ENCODE assay signal across 24 cellular contexts in the genomic region with DNA sequence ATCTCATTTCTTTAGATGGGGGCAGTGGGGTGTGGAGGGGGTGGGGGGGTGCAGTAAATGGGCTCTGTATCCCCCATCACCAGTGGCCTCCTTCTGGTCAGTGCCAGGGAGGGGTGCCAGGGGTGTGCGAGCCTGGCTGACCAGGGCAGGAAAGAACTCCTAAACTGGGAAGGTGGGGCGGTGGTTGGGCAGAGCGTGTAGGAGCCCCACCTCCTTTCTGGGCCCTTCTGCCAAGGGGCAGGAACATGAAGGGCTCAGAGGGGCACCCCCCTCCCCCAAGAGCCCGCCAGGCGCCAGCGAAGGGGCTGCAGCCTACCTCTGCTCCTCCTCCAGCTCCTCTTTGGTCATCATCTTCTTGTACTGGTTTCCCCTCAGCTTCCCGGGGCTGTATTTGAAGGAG. TPM values are rescaled to one million over a fixed set of nuclear protein-coding genes. Genes with fewer than 3 reads are reported as not detected.
DNase-seq lines count a peak whose midpoint lies in the region; ATAC-seq and TF ChIP-seq lines count a peak whose summit lies in the region.
"Had no signal": no experiment of that assay in that cellular context is flagged by ENCODE, and none has a peak within 500 bp of the region (broad histone marks: within the 10 kb centered on the region; RNA-seq: fewer than 3 reads in every experiment).

No MANE protein-coding gene starts in this region.

- H3K4me1 ChIP-seq in heart left ventricle, result peaks cover 23 to 93% (median 84%) of the 10 kb centered on the region in 12 donors
- H3K4me1 ChIP-seq in esophagus squamous epithelium, result peaks cover 26 to 90% (median 40%) of the 10 kb centered on the region in 3 donors
- peaks cover 91% of the 10 kb centered on the region for H3K4me1 ChIP-seq in muscle layer of colon (ENCODE audit: insufficient read depth, low read length)
- H3K4me1 ChIP-seq in transverse colon, result peaks cover 24 to 76% (median 51%) of the 10 kb centered on the region in 4 donors

- in situ Hi-C loops in transverse colon (cut with MboI; ENCODE audit: low pct_ligation_motif_present in 1 of 4, low pct_unique_long_range_greater_than_20kb in 1 of 4, low sequenced_read_pairs in 3 of 4), result no loop called here

- ATAC-seq in heart left ventricle (no peak), left ventricle myocardium superior (no peak), HG03097 (IDR thresholded peaks at IDR 0.05; ENCODE audit: low FRiP score, unreplicated experiment) (no peak), HG02938 (IDR thresholded peaks at IDR 0.05; ENCODE audit: unreplicated experiment) (no peak), GM18909 (IDR thresholded peaks at IDR 0.05; ENCODE audit: poor library complexity, unreplicated experiment) (no peak)

- H3K36me3 ChIP-seq in heart left ventricle (peaks cover 0 to 51% (median 35%) of the 10 kb centered on the region in 9 donors), esophagus squamous epithelium (peaks cover 0 to 38% (median 0%) of the 10 kb centered on the region in 3 donors), muscle layer of colon (ENCODE audit: insufficient read depth, low read length) (peaks cover 18% of the 10 kb centered on the region), transverse colon (no peaks in the 10 kb centered on the region)
- H3K36me3 ChIP-seq: Peyer's patch had no signal

- no peak overlapping the region for H3K9ac ChIP-seq in muscle layer of colon (ENCODE audit: low read length)

- DNase-seq in heart left ventricle (peak in 1 of 5 donors; percentile 33), left ventricle myocardium superior (no peak), esophagus squamous epithelium (lab: John Stamatoyannopoulos, UW) (no peak), transverse colon (no peak)
- DNase-seq: AML-193, GDM1, H9, HFFc6, KBM-7, MM.1S, NCI-H1048, NCI-H1436 treated with DMSO at 0.1 percent for 48 hours, NCI-H1930, NCI-H82, Peyer's patch had no signal

- TF ChIP-seq CTCF in heart left ventricle (IDR thresholded peaks at IDR 0.05) (no peak), esophagus squamous epithelium (IDR thresholded peaks at IDR 0.05) (no peak), transverse colon (IDR thresholded peaks at IDR 0.05) (no peak)

- H3K9me3 ChIP-seq in heart left ventricle (no peaks in the 10 kb centered on the region), esophagus squamous epithelium (no peaks in the 10 kb centered on the region), muscle layer of colon (ENCODE audit: low read length) (no peaks in the 10 kb centered on the region), transverse colon (no peaks in the 10 kb centered on the region)
- H3K9me3 ChIP-seq: Peyer's patch, SJSA1 had no signal

- H3K27me3 ChIP-seq in heart left ventricle (no peaks in the 10 kb centered on the region), esophagus squamous epithelium (no peaks in the 10 kb centered on the region), muscle layer of colon (ENCODE audit: control insufficient read depth in 1 of 2, insufficient read depth in 2 of 2, low read length in 2 of 2) (no peaks in the 10 kb centered on the region), transverse colon (no peaks in the 10 kb centered on the region)
- H3K27me3 ChIP-seq: Peyer's patch, SJSA1 had no signal

- H3K27ac ChIP-seq in heart left ventricle (peak overlapping the region in 11 of 12 donors; percentile 27 to 99 (median 93)), esophagus squamous epithelium (peak overlapping the region in 3 of 4 donors; percentile 55 to 88 (median 82)), muscle layer of colon (ENCODE audit: low read depth, low read length) (peak overlapping the region; percentile 74), transverse colon (peak overlapping the region in 3 of 4 donors; percentile 26 to 89 (median 79))
- H3K27ac ChIP-seq: SJSA1 had no signal

- TF ChIP-seq EP300 in transverse colon (IDR thresholded peaks at IDR 0.05; ENCODE audit: low read depth), result no peak

- TF ChIP-seq POLR2A in heart left ventricle (IDR thresholded peaks at IDR 0.05), result no peak
- TF ChIP-seq POLR2A in esophagus squamous epithelium (IDR thresholded peaks at IDR 0.05), result no peak
- no peak for TF ChIP-seq POLR2A in transverse colon (IDR thresholded peaks at IDR 0.05)

- H3K4me3 ChIP-seq in heart left ventricle (no peak overlapping the region), esophagus squamous epithelium (no peak overlapping the region), muscle layer of colon (ENCODE audit: low read depth in 1 of 2, low read length in 2 of 2) (no peak overlapping the region), transverse colon (no peak overlapping the region)
- H3K4me3 ChIP-seq: Peyer's patch, SJSA1 had no signal

- WGBS in heart left ventricle, 4 donors, result 78 to 87% (median 83%) methylated on average over 7 of the region's 7 CpGs
- WGBS in esophagus squamous epithelium, 2 donors, result 100% methylated on average over 1 of the region's 7 CpGs; no CpG with 5 or more reads in 1 of the 2 donors
- WGBS in transverse colon (ENCODE audit: low coverage in 1 of 2), 2 donors, result 68% methylated on average over 7 of the region's 7 CpGs; no CpG with 5 or more reads in 1 of the 2 donors

- intact Hi-C loops in heart left ventricle (cut with DNase I), result loop anchor here in 7 of 10 donors (5.0 to 10.0 kb wide), 5 partner anchors 33 to 162 kb away; a partner anchor contains a TSS
- intact Hi-C loops in left ventricle myocardium superior (cut with micrococcal nuclease), result no loop called here
- intact Hi-C loops in esophagus squamous epithelium (cut with DNase I), result loop anchor here (10.0 kb wide), 1 partner anchor 160 kb away; no protein-coding TSS in a partner anchor
- intact Hi-C loops in transverse colon (cut with DNase I; ENCODE audit: low total_unique reads), result loop anchor here (5.0 kb wide), 1 partner anchor 33 kb away; no protein-coding TSS in a partner anchor

RNA-seq across cellular contexts. Expression of a gene that starts 26.0 kb away (rescaled TPM):
- total RNA-seq in heart left ventricle, result 100 to 1,000 TPM; 270 to 539 (median 466) TPM
- polyA plus RNA-seq in heart left ventricle, result 100 to 1,000 TPM; 240 to 245 TPM
- 364 TPM for total RNA-seq in left ventricle myocardium superior
- total RNA-seq in esophagus squamous epithelium, result 100 to 1,000 TPM in 1 of 4 donors, 10 to 100 TPM in 3; 11.0 to 116 (median 39.2) TPM
- 100 to 1,000 TPM in 1 of 4 donors, 10 to 100 TPM in 3; 31.0 to 633 (median 52.5) TPM for total RNA-seq in transverse colon

RNA-seq across cellular contexts. Expression of a gene that starts 41.2 kb away (rescaled TPM):
- 10 to 100 TPM in 1 of 9 donors, 1 to 10 TPM in 8; 1.7 to 10.3 (median 3.5) TPM for total RNA-seq in heart left ventricle
- polyA plus RNA-seq in heart left ventricle, result 1 to 10 TPM; 3.1 to 4.2 TPM
- total RNA-seq in left ventricle myocardium superior, result 3.8 TPM
- 10 to 100 TPM; 10.6 to 63.3 (median 32.7) TPM for total RNA-seq in esophagus squamous epithelium
- 100 to 1,000 TPM; 121 to 281 (median 182) TPM for total RNA-seq in transverse colon
- total RNA-seq: A172, H9, HFFc6, HT1080, SJSA1 had no signal
- polyA plus RNA-seq: AG04450, CD14-positive monocyte had no signal

RNA-seq across cellular contexts. Expression of a gene that starts 41.6 kb away (rescaled TPM):
- total RNA-seq in heart left ventricle, result 10 to 100 TPM; 32.4 to 67.0 (median 39.1) TPM
- polyA plus RNA-seq in heart left ventricle, result 10 to 100 TPM; 30.1 to 75.6 TPM
- 68.6 TPM for total RNA-seq in left ventricle myocardium superior
- 10 to 100 TPM; 13.0 to 17.2 (median 16.7) TPM for total RNA-seq in esophagus squamous epithelium
- 10 to 100 TPM; 25.4 to 58.4 (median 26.9) TPM for total RNA-seq in transverse colon

RNA-seq across cellular contexts. Expression of a gene that starts 41.9 kb away (rescaled TPM):
- total RNA-seq in heart left ventricle (10 to 100 TPM; 22.1 to 33.7 (median 24.0) TPM), left ventricle myocardium superior (21.0 TPM), esophagus squamous epithelium (10 to 100 TPM; 14.6 to 33.0 (median 24.7) TPM), transverse colon (10 to 100 TPM in 3 of 4 donors, not detected in 1; 11.2 to 34.1 (median 24.7) TPM)
- polyA plus RNA-seq in heart left ventricle, result 10 to 100 TPM; 23.8 to 26.4 TPM

RNA-seq across cellular contexts. Expression of a gene that starts 52.4 kb away (rescaled TPM):
- total RNA-seq in heart left ventricle (100 to 1,000 TPM in 3 of 9 donors, 10 to 100 TPM in 6; 67.0 to 155 (median 79.5) TPM), left ventricle myocardium superior (78.0 TPM), esophagus squamous epithelium (100 to 1,000 TPM; 203 to 286 (median 233) TPM), transverse colon (1,000 to 10,000 TPM in 1 of 4 donors, 100 to 1,000 TPM in 3; 193 to 1,196 (median 348) TPM)
- polyA plus RNA-seq in heart left ventricle, result 10 to 100 TPM; 69.1 to 88.6 TPM
